Comparison of ENCODE assay signal across 8 cellular contexts in the genomic region with DNA sequence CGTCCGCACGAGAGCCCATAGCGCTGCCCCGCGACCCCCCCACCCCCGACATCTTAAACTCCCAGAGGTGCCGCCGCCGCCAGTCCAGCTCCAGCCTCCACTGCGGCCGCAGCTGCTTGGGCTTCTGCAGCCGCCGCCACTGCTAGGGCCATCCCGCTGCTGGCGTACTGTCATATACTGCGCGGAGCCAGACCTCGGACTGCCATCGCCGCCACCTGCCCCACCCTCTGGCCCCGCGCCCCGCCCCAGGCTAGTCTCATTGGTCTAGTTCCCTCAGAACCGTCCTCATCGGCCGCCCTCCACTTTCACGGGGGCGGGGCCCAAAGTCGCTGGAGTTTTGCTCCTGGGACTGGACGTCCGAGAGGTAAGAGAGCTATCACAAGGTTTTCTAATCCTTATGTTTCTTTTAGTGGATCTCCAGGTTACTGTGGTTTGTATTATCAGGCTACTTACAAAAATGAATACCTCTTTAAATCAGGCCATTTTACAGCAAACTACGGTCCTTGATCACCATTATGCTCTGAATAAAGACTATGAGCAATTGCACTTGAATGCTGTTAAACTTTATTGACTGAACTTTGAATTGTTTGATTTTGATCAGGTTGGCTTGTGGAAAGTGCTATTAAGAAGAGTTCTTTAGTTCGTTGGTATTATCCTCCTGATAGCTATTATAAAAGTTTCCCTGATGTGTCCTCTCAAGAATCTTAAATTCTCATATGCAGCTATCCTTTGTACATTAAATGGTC. TPM values are rescaled to one million over a fixed set of nuclear protein-coding genes. Genes with fewer than 3 reads are reported as not detected.
DNase-seq lines count a peak whose midpoint lies in the region; ATAC-seq and TF ChIP-seq lines count a peak whose summit lies in the region.

No MANE protein-coding gene starts in this region.

- peaks cover 64% of the 10 kb centered on the region for H3K27me3 Mint-ChIP-seq in activated CD8-positive, alpha-beta T cell treated with anti-CD3 and anti-CD28 coated beads, Interleukin-2, amount 10 ng/mL, durations not matched to agents 7 days and 5 days (ENCODE audit: low read depth)

- ATAC-seq in activated CD8-positive, alpha-beta T cell treated with anti-CD3 and anti-CD28 coated beads, Interleukin-2, amount 10 ng/mL, durations not matched to agents 7 days and 5 days = peak; percentile 57
- no peak for ATAC-seq in HG02852 (IDR thresholded peaks at IDR 0.05; ENCODE audit: unreplicated experiment)
- ATAC-seq in GM18907 (IDR thresholded peaks at IDR 0.05; ENCODE audit: unreplicated experiment) = no peak

- H3K4me1 ChIP-seq in KMS-11 (ENCODE audit: low read depth, poor library complexity, severe bottlenecking) (no peaks in the 10 kb centered on the region), mucosa of rectum (ENCODE audit: control insufficient read depth in 2 of 2, insufficient read depth in 2 of 2, low read length in 2 of 2) (peaks cover 17 to 19% of the 10 kb centered on the region in 2 donors), subcutaneous abdominal adipose tissue (ENCODE audit: control insufficient read depth in 5 of 5, insufficient read depth in 5 of 5, low read length in 5 of 5) (peaks cover 2 to 30% (median 25%) of the 10 kb centered on the region in 5 donors)

- H3K27ac Mint-ChIP-seq in activated CD8-positive, alpha-beta T cell treated with anti-CD3 and anti-CD28 coated beads, Interleukin-2, amount 10 ng/mL, durations not matched to agents 7 days and 5 days = no peak overlapping the region

- H3K9me3 Mint-ChIP-seq in activated CD8-positive, alpha-beta T cell treated with anti-CD3 and anti-CD28 coated beads, Interleukin-2, amount 10 ng/mL, durations not matched to agents 7 days and 5 days (ENCODE audit: insufficient read depth) = no peaks in the 10 kb centered on the region

- no peaks in the 10 kb centered on the region for H4K20me1 ChIP-seq in KMS-11 (ENCODE audit: insufficient read depth)

- H3K4me3 Mint-ChIP-seq in activated CD8-positive, alpha-beta T cell treated with anti-CD3 and anti-CD28 coated beads, Interleukin-2, amount 10 ng/mL, durations not matched to agents 7 days and 5 days = no peak overlapping the region

- H2AFZ ChIP-seq in KMS-11 (ENCODE audit: low read depth) = no peak overlapping the region

- H3K36me3 ChIP-seq in KMS-11 (ENCODE audit: insufficient read depth) (no peaks in the 10 kb centered on the region), mucosa of rectum (ENCODE audit: control insufficient read depth in 2 of 2, insufficient read depth in 2 of 2, low read length in 2 of 2) (no peaks in the 10 kb centered on the region), subcutaneous abdominal adipose tissue (ENCODE audit: control insufficient read depth in 5 of 5, insufficient read depth in 5 of 5, low read length in 5 of 5) (no peaks in the 10 kb centered on the region)

- H3K27me3 ChIP-seq in KMS-11 (ENCODE audit: insufficient read depth, low read depth) = peaks cover 13% of the 10 kb centered on the region; the same call in 1 of the 2 replicates
- peaks cover 4 to 5% of the 10 kb centered on the region in 2 donors for H3K27me3 ChIP-seq in mucosa of rectum (ENCODE audit: control insufficient read depth in 2 of 2, insufficient read depth in 2 of 2, low read length in 2 of 2)
- peaks cover 8 to 16% (median 15%) of the 10 kb centered on the region in 5 donors for H3K27me3 ChIP-seq in subcutaneous abdominal adipose tissue (ENCODE audit: control insufficient read depth in 5 of 5, insufficient read depth in 4 of 5, low read length in 5 of 5)

- H3K27ac ChIP-seq in KMS-11 (no peak overlapping the region), mucosa of rectum (ENCODE audit: low read depth in 2 of 2, low read length in 2 of 2) (peak overlapping the region; percentile 70 to 74), subcutaneous abdominal adipose tissue (ENCODE audit: low read depth, low read length) (no peak overlapping the region)

- no peaks in the 10 kb centered on the region for H3K79me2 ChIP-seq in KMS-11 (ENCODE audit: insufficient read depth, low read depth)

- H3K9me3 ChIP-seq in mucosa of rectum (ENCODE audit: control insufficient read depth in 2 of 2, low read length in 2 of 2) (no peaks in the 10 kb centered on the region), subcutaneous abdominal adipose tissue (ENCODE audit: control insufficient read depth in 5 of 5, low read length in 5 of 5) (no peaks in the 10 kb centered on the region)

- peak; percentile 72 for DNase-seq in DMS114 treated with DMSO at 0.1 percent for 48 hours (lab: John Stamatoyannopoulos, UW; ENCODE audit: unreplicated experiment)
- peak; percentile 22 for DNase-seq in activated CD8-positive, alpha-beta T cell treated with anti-CD3 and anti-CD28 coated beads, Interleukin-2, amount 10 ng/mL, durations not matched to agents 7 days and 5 days
- DNase-seq in fibroblast of gingiva (ENCODE audit: low read depth) = peak; percentile 64

- H3K9ac ChIP-seq in KMS-11 = no peak overlapping the region
- no peak overlapping the region for H3K9ac ChIP-seq in mucosa of rectum (ENCODE audit: low read depth in 1 of 2, low read length in 2 of 2)
- no peak overlapping the region for H3K9ac ChIP-seq in subcutaneous abdominal adipose tissue (ENCODE audit: low read length in 5 of 5)

- H3K4me2 ChIP-seq in KMS-11 = no peak overlapping the region; the same call in 1 of the 2 replicates

- peak overlapping the region; percentile 34 for H3K4me3 ChIP-seq in KMS-11 (IDR thresholded peaks at IDR 0.05; ENCODE audit: insufficient read depth, low read depth, low read length)
- peak overlapping the region; percentile 54 to 80 for H3K4me3 ChIP-seq in mucosa of rectum (ENCODE audit: low read length in 2 of 2)
- peak overlapping the region; percentile 41 to 67 (median 53) for H3K4me3 ChIP-seq in subcutaneous abdominal adipose tissue (ENCODE audit: low read depth in 1 of 5, low read length in 5 of 5)

- TF ChIP-seq CTCF in KMS-11 (conservative IDR thresholded peaks at IDR 0.05; ENCODE audit: low read depth, low read length) = no peak

- CTCF ChIA-PET in activated CD8-positive, alpha-beta T cell treated with anti-CD3 and anti-CD28 coated beads, Interleukin-2, amount 10 ng/mL, durations not matched to agents 7 days and 5 days (lab: Charles Lee) = no interaction called here

- H3K4me1 Mint-ChIP-seq in activated CD8-positive, alpha-beta T cell treated with anti-CD3 and anti-CD28 coated beads, Interleukin-2, amount 10 ng/mL, durations not matched to agents 7 days and 5 days (ENCODE audit: low read depth) = peaks cover 19% of the 10 kb centered on the region

- POLR2A ChIA-PET in activated CD8-positive, alpha-beta T cell treated with anti-CD3 and anti-CD28 coated beads, Interleukin-2, amount 10 ng/mL, durations not matched to agents 7 days and 5 days (lab: Charles Lee) = no interaction called here

- no peaks in the 10 kb centered on the region for H3K36me3 Mint-ChIP-seq in activated CD8-positive, alpha-beta T cell treated with anti-CD3 and anti-CD28 coated beads, Interleukin-2, amount 10 ng/mL, durations not matched to agents 7 days and 5 days (ENCODE audit: low read depth)

RNA-seq across cellular contexts. Expression of a gene that starts 2.8 kb away (rescaled TPM):
- total RNA-seq in activated CD8-positive, alpha-beta T cell treated with anti-CD3 and anti-CD28 coated beads, Interleukin-2, amount 10 ng/mL, durations not matched to agents 7 days and 5 days = not detected

Comparison
In these comparisons a context has a peak if more than half of its experiments do, and no peak if none do; other contexts are left out.
1. DNase-seq: peak in every context shown above with its lines; median percentile 72 in DMS114 treated with DMSO at 0.1 percent for 48 hours; 64 in fibroblast of gingiva; 22 in activated CD8-positive, alpha-beta T cell treated with anti-CD3 and anti-CD28 coated beads, Interleukin-2, amount 10 ng/mL, durations not matched to agents 7 days and 5 days.
2. H3K27ac ChIP-seq: peak in mucosa of rectum (2 of 2); none in KMS-11 (single experiment) and subcutaneous abdominal adipose tissue (single experiment).
3. Peak in every context shown above with its lines, with median percentiles within 50 percentile points of each other: H3K4me3 ChIP-seq.